1 cellular context compared by ENCODE assay signal in genomic region chr12:109531411-109531810, GRCh38.
TF ChIP-seq lines count a peak whose summit lies in the region.

No MANE protein-coding gene starts in this region.

TF ChIP-seq in SK-N-SH, 30 proteins besides CTCF, POLR2A, EP300 and RAD21 (continued from another document):
- TF ChIP-seq REST (IDR thresholded peaks at IDR 0.05; ENCODE audit: low read depth, low read length): no peak
- peak; percentile 80; the same call in 1 of the 2 replicates for TF ChIP-seq MXI1 (IDR thresholded peaks at IDR 0.05; ENCODE audit: low read depth, low read length)
- no peak for TF ChIP-seq USF1 (IDR thresholded peaks at IDR 0.05; ENCODE audit: borderline replicate concordance, low read depth)
- no peak for TF ChIP-seq IRF3 (IDR thresholded peaks at IDR 0.05; ENCODE audit: low read depth, low read length)
- TF ChIP-seq TAF1 (IDR thresholded peaks at IDR 0.05; ENCODE audit: borderline replicate concordance, low read depth, low read length): no peak
TF ChIP-seq in SK-N-SH: peak in this region for 8.
